ENCODE assay signal across 8 cellular contexts in the genomic region with DNA sequence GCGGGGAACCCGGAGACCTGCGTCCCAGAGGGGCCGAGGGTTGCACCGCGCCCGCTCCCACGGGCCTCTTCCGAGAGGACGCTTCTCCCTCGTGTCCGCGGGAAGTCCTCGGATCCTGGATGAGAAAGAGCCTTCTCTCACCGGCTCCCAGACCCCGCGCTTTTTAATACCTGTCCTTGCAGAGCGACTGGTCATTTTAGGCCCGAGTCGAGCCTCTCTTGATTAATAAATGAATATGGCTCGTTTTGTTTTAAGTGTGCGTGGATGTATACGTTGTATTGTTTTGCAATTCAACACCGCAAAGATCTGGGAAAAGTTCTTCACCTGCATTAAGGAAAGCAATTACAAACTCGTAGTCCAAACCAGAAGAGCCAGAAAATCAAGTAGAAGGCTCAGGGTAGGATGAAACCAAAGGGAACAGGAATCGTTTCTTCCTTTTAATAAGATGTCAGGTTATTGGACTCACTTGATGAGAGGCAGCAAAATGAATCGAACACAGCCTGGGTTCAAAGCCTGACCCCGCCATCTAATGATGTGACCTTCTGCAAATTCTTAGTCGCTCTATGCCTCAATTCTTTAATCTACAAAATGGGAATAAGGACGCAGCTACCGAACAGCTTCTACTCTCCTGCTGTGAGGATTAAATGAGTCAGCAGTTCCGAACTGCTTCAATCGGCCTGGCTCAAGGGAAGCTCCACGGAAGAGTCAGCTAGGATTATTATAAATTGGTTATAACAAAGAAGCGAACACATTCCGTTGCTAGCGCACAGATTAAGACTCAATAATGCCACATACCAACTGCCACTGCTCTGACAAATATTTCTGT.
A peak's percentile ranks its signal among the peaks of the same experiment; 100 is the strongest.
DNase-seq lines count a peak whose midpoint lies in the region; ATAC-seq and TF ChIP-seq lines count a peak whose summit lies in the region.

No MANE protein-coding gene starts in this region.

- H2BK15ac ChIP-seq in mesendoderm (replicated peaks; ENCODE audit: low read depth): no peak overlapping the region

- peak overlapping the region; percentile 72 for H3K18ac ChIP-seq in mesendoderm (ENCODE audit: low read length)

- H3K23ac ChIP-seq in mesendoderm (ENCODE audit: low read length): no peak overlapping the region

- H3K4me1 ChIP-seq in left ventricle myocardium inferior (peaks cover 25% of the 10 kb centered on the region), mesendoderm (ENCODE audit: control insufficient read depth, low read depth, low read length) (peaks cover 3% of the 10 kb centered on the region), uterus (no peaks in the 10 kb centered on the region), aorta (ENCODE audit: control insufficient read depth in 1 of 2, insufficient read depth in 2 of 2, low read length in 2 of 2) (no peaks in the 10 kb centered on the region)

- no peak overlapping the region for H4K5ac ChIP-seq in mesendoderm (ENCODE audit: low read length)

- DNase-seq in left ventricle myocardium inferior (no peak), Right ventricle myocardium superior (no peak), mesendoderm (peak; percentile 76), uterus (no peak), aorta (no peak), NCI-H2081 (lab: John Stamatoyannopoulos, UW) (no peak)
- DNase-seq in central memory CD8-positive, alpha-beta T cell (ENCODE audit: low spot score in 2 of 2): no peak

- no peaks in the 10 kb centered on the region for H3K79me2 ChIP-seq in mesendoderm (ENCODE audit: control insufficient read depth, insufficient read depth, low read length)

- no CpG with 5 or more reads among the region's 37 CpGs for WGBS in mesendoderm (ENCODE audit: extremely low coverage, insufficient coverage, low lambda C conversion rate)
- 39 to 40% methylated on average over 37 of the region's 37 CpGs for WGBS in aorta, 2 donors

- peak overlapping the region; percentile 65 for H3K4me2 ChIP-seq in mesendoderm (ENCODE audit: low read length)

- peak overlapping the region; percentile 78 for H3K56ac ChIP-seq in mesendoderm (ENCODE audit: low read length)

- ATAC-seq in Right ventricle myocardium superior (ENCODE audit: poor library complexity) (no peak), aorta (ENCODE audit: low FRiP score) (no peak), HG03378 (IDR thresholded peaks at IDR 0.05; ENCODE audit: unreplicated experiment) (no peak)
- no peak for ATAC-seq in central memory CD8-positive, alpha-beta T cell (replicated peaks; ENCODE audit: extremely low read depth, poor library complexity, severe bottlenecking)

- no peak overlapping the region for H4K8ac ChIP-seq in mesendoderm (ENCODE audit: low read depth, low read length)

- H3K4me3 ChIP-seq in left ventricle myocardium inferior: peak overlapping the region; percentile 75
- H3K4me3 ChIP-seq in mesendoderm (ENCODE audit: low read length): peak overlapping the region; percentile 51
- H3K4me3 ChIP-seq in uterus: peak overlapping the region; percentile 20 to 36
- H3K4me3 ChIP-seq in aorta (ENCODE audit: low read length in 2 of 2): peak overlapping the region in 1 of 2 donors; percentile 12

- peak overlapping the region; percentile 58 for H3K9ac ChIP-seq in mesendoderm (ENCODE audit: low read length)

- no peak overlapping the region for H3K27ac Mint-ChIP-seq in central memory CD8-positive, alpha-beta T cell (ENCODE audit: low read depth)

- peak overlapping the region; percentile 76 for H3K27ac ChIP-seq in left ventricle myocardium inferior (replicated peaks)
- H3K27ac ChIP-seq in mesendoderm (ENCODE audit: low read depth, low read length): no peak overlapping the region
- H3K27ac ChIP-seq in uterus: no peak overlapping the region
- H3K27ac ChIP-seq in aorta (ENCODE audit: low read depth in 1 of 2, low read length in 2 of 2): no peak overlapping the region

- peaks cover 48% of the 10 kb centered on the region for H3K27me3 ChIP-seq in left ventricle myocardium inferior (ENCODE audit: low read depth)
- no peaks in the 10 kb centered on the region for H3K27me3 ChIP-seq in mesendoderm (ENCODE audit: insufficient read depth, low read length, poor library complexity)
- H3K27me3 ChIP-seq in uterus: no peaks in the 10 kb centered on the region
- no peaks in the 10 kb centered on the region for H3K27me3 ChIP-seq in aorta (ENCODE audit: control insufficient read depth in 1 of 2, insufficient read depth in 2 of 2, low read length in 1 of 2)

- H3K36me3 ChIP-seq in left ventricle myocardium inferior (no peaks in the 10 kb centered on the region), mesendoderm (ENCODE audit: control insufficient read depth, insufficient read depth, low read length) (no peaks in the 10 kb centered on the region), uterus (no peaks in the 10 kb centered on the region), aorta (ENCODE audit: control insufficient read depth in 1 of 2, insufficient read depth in 2 of 2, low read length in 1 of 2) (no peaks in the 10 kb centered on the region)

- peak overlapping the region; percentile 16 for H3K4me3 Mint-ChIP-seq in central memory CD8-positive, alpha-beta T cell

- no peaks in the 10 kb centered on the region for H3K4me1 Mint-ChIP-seq in central memory CD8-positive, alpha-beta T cell

- H3K27me3 Mint-ChIP-seq in central memory CD8-positive, alpha-beta T cell: peaks cover 55% of the 10 kb centered on the region

- TF ChIP-seq CTCF in left ventricle myocardium inferior (IDR thresholded peaks at IDR 0.05; ENCODE audit: borderline replicate concordance) (no peak), uterus (IDR thresholded peaks at IDR 0.05) (no peak)

- no peak overlapping the region for H2BK5ac ChIP-seq in mesendoderm (ENCODE audit: low read length)

- no peak overlapping the region for H2BK120ac ChIP-seq in mesendoderm (ENCODE audit: low read depth, low read length)

- no peak overlapping the region for H3K4ac ChIP-seq in mesendoderm (ENCODE audit: low read depth, low read length)

- peaks cover 7% of the 10 kb centered on the region for H3K9me3 ChIP-seq in left ventricle myocardium inferior (replicated peaks)
- H3K9me3 ChIP-seq in uterus: no peaks in the 10 kb centered on the region
- H3K9me3 ChIP-seq in aorta (ENCODE audit: control insufficient read depth, low read length): peaks cover 1% of the 10 kb centered on the region

- H3K36me3 Mint-ChIP-seq in central memory CD8-positive, alpha-beta T cell (ENCODE audit: insufficient read depth): no peaks in the 10 kb centered on the region

- peaks cover 5% of the 10 kb centered on the region for H3K9me3 Mint-ChIP-seq in central memory CD8-positive, alpha-beta T cell

- intact Hi-C loops in left ventricle myocardium inferior (cut with micrococcal nuclease) (no loop called here), Right ventricle myocardium superior (cut with DNase I) (no loop called here), uterus (cut with DNase I; ENCODE audit: low total_unique reads) (no loop called here), aorta (cut with DNase I) (no loop called here)

- H2AK5ac ChIP-seq in mesendoderm (ENCODE audit: low read length): no peak overlapping the region

- no peak for TF ChIP-seq POLR2A in uterus (IDR thresholded peaks at IDR 0.05)

- H3K79me1 ChIP-seq in mesendoderm (ENCODE audit: low read length): no peaks in the 10 kb centered on the region
